ENCODE assay signal across 8 cellular contexts in the genomic region with DNA sequence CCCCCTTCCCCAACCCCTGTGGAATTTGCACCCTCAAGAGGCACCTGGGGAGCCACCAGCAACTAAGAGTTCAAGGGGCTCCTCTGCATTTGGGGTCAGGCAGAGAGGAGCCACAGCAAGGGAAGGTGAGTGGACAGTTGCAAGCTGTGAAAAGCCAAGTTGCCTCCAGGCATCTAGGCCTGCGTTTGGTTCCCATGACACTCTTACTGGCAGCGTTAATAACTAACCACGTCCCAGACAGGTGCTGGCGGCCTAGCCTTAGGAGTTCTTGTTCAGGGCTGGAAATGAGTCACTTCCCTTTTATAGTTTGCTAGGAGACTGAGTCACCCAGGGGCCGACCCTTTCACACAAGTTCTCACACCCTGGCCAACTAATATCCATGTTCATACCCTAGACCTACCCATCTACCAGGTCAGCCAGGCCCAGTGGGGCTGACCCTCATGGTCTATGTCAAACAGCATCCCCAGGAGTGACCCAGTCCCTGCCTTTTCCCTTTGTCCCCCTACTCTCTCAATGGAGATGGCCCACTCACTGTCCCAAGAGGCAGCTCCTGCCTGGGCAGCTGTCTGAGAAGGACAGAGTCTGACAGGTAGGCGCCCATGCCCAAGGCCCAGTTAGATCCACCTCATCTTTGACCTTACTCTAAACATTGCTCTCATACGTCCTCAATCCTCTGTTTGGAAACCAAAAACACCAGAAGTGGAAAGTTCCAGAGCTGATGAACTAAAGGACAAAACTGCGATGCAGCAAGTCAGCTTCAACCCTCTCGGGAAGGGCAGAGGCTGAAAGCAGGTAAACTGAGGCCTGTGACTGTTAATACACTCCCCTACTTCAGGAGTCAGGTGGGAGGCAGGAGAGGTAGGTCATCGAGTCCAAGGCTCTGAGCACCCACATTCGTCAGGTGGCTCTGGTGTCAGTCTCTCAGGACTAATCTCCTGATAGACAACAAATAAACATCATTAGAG.
A peak's percentile ranks its signal among the peaks of the same experiment; 100 is the strongest.
DNase-seq lines count a peak whose midpoint lies in the region; ATAC-seq and TF ChIP-seq lines count a peak whose summit lies in the region.

No MANE protein-coding gene starts in this region.

- peaks cover 32% of the 10 kb centered on the region for H3K4me1 Mint-ChIP-seq in osteocyte (ENCODE audit: unreplicated experiment)

- POLR2A ChIA-PET in PC-3 (lab: Charles Lee; ENCODE audit: unreplicated experiment) = interaction anchor here (0.6 to 1.4 kb wide), 2 partner anchors 118 to 301 kb away, joined by 3 to 6 read pairs; a partner anchor contains a TSS

- H3K4me3 ChIP-seq in PC-3 (ENCODE audit: low read length) (no peak overlapping the region), choroid plexus epithelial cell (ENCODE audit: low read depth, low read length) (no peak overlapping the region), tibial nerve (no peak overlapping the region), sigmoid colon (no peak overlapping the region)

- WGBS in tibial nerve, 2 donors = 76% methylated on average over 10 to 11 of the region's 11 CpGs
- 33 to 55% methylated on average over 11 of the region's 11 CpGs for WGBS in sigmoid colon, 2 donors

- no peak overlapping the region for H3K4me3 Mint-ChIP-seq in osteocyte (ENCODE audit: unreplicated experiment)

- intact Hi-C loops in PC-3 (cut with micrococcal nuclease) (loop anchor here (1.0 to 10.0 kb wide), 8 partner anchors 10 to 299 kb away; a partner anchor contains a TSS), sigmoid colon (cut with DNase I) (no loop called here)

- H3K4me1 ChIP-seq in PC-3 (ENCODE audit: insufficient read depth, low read length) (peaks cover 41% of the 10 kb centered on the region), tibial nerve (peaks cover 0 to 16% (median 11%) of the 10 kb centered on the region in 4 donors), sigmoid colon (peaks cover 0 to 9% (median 0%) of the 10 kb centered on the region in 4 donors)

- peak overlapping the region; percentile 94 for H3K27ac ChIP-seq in PC-3 (ENCODE audit: low read length)
- H3K27ac ChIP-seq in tibial nerve = peak overlapping the region in 1 of 4 donors; percentile 42
- H3K27ac ChIP-seq in sigmoid colon = no peak overlapping the region

- no peaks in the 10 kb centered on the region for H3K27me3 ChIP-seq in PC-3 (ENCODE audit: low read length)
- H3K27me3 ChIP-seq in tibial nerve = no peaks in the 10 kb centered on the region
- no peaks in the 10 kb centered on the region for H3K27me3 ChIP-seq in sigmoid colon

- peak overlapping the region; percentile 87 for H3K9ac ChIP-seq in PC-3 (ENCODE audit: low read length)

- H3K36me3 ChIP-seq in PC-3 (ENCODE audit: low read depth, low read length) (peaks cover 31% of the 10 kb centered on the region), tibial nerve (peaks cover 0 to 36% (median 0%) of the 10 kb centered on the region in 3 donors), sigmoid colon (no peaks in the 10 kb centered on the region)

- no peaks in the 10 kb centered on the region for H3K9me2 ChIP-seq in PC-3 (replicated peaks; ENCODE audit: low read length)

- no peaks in the 10 kb centered on the region for H3F3A ChIP-seq in PC-3 (ENCODE audit: low read length, unreplicated experiment)

- peak overlapping the region; percentile 81 for H3K27ac Mint-ChIP-seq in osteocyte (ENCODE audit: unreplicated experiment)

- H3K4me2 ChIP-seq in PC-3 (ENCODE audit: low read length) = peak overlapping the region; percentile 59

- peak in 1 of 2 donors; percentile 37 for TF ChIP-seq EP300 in tibial nerve (IDR thresholded peaks at IDR 0.05)
- TF ChIP-seq EP300 in sigmoid colon (IDR thresholded peaks at IDR 0.05) = no peak

- peaks cover 14% of the 10 kb centered on the region for H3K36me3 Mint-ChIP-seq in osteocyte (ENCODE audit: unreplicated experiment)

- H3K79me2 ChIP-seq in PC-3 (ENCODE audit: low read length) = peaks cover 51% of the 10 kb centered on the region

- H2AFZ ChIP-seq in PC-3 (ENCODE audit: low read length) = no peak overlapping the region

- no peak for TF ChIP-seq POLR2A in tibial nerve (IDR thresholded peaks at IDR 0.05)
- no peak for TF ChIP-seq POLR2A in sigmoid colon (IDR thresholded peaks at IDR 0.05)

- H3K9me3 Mint-ChIP-seq in osteocyte (ENCODE audit: unreplicated experiment) = peaks cover 17% of the 10 kb centered on the region

- DNase-seq in DMS53 (lab: John Stamatoyannopoulos, UW) = peak; percentile 98
- peak; percentile 74 for DNase-seq in GM19238 (ENCODE audit: insufficient read length, low spot score)
- peak; percentile 100 for DNase-seq in PC-3
- peak; percentile 95 for DNase-seq in choroid plexus epithelial cell (ENCODE audit: low read depth)
- no peak for DNase-seq in osteocyte (ENCODE audit: extremely low spot score, unreplicated experiment)
- no peak for DNase-seq in tibial nerve (ENCODE audit: low spot score in 2 of 2)
- no peak for DNase-seq in sigmoid colon

- TSS peak; percentile 70 for BruUV-seq in PC-3 (replicated peaks; lab: Mats Ljungman, UMichigan)

- H4K20me1 ChIP-seq in PC-3 (ENCODE audit: low read length) = no peaks in the 10 kb centered on the region

- peak; percentile 52 for ATAC-seq in HG03159 (IDR thresholded peaks at IDR 0.05; ENCODE audit: unreplicated experiment)
- peak; percentile 80 for ATAC-seq in PC-3

- no peaks in the 10 kb centered on the region for H3K27me3 Mint-ChIP-seq in osteocyte (ENCODE audit: unreplicated experiment)

- H3K9me3 ChIP-seq in PC-3 (ENCODE audit: low read length) = peaks cover 15% of the 10 kb centered on the region
- peaks cover 0 to 28% (median 9%) of the 10 kb centered on the region in 4 donors for H3K9me3 ChIP-seq in tibial nerve
- peaks cover 0 to 14% (median 10%) of the 10 kb centered on the region in 4 donors for H3K9me3 ChIP-seq in sigmoid colon

- TF ChIP-seq CTCF in PC-3 (conservative IDR thresholded peaks at IDR 0.05; ENCODE audit: low read depth, low read length) (no peak), choroid plexus epithelial cell (conservative IDR thresholded peaks at IDR 0.05; ENCODE audit: low read depth, low read length) (no peak), osteocyte (IDR thresholded peaks at IDR 0.05) (no peak), tibial nerve (IDR thresholded peaks at IDR 0.05) (no peak), sigmoid colon (IDR thresholded peaks at IDR 0.05) (no peak)

- CTCF ChIA-PET in PC-3 (lab: Charles Lee) = no interaction called here

Comparison
In these comparisons a context has a peak if more than half of its experiments do, and no peak if none do; other contexts are left out.
1. DNase-seq: peak in DMS53 (single experiment), GM19238 (single experiment), PC-3 (single experiment) and choroid plexus epithelial cell (single experiment); none in osteocyte (single experiment), tibial nerve (0 of 2) and sigmoid colon (single experiment).